ENCODE assay signal across 15 cellular contexts in genomic region chr7:29434405-29434804, GRCh38.
"Had no signal": no experiment of that assay in that cellular context is flagged by ENCODE, and none has a peak within 500 bp of the region (broad histone marks: within the 10 kb centered on the region; RNA-seq: fewer than 3 reads in every experiment).

No MANE protein-coding gene starts in this region.

- H2AFZ ChIP-seq: neural progenitor cell had no signal

- H3K36me3 ChIP-seq: lower lobe of right lung, neural progenitor cell, prostate gland, right atrium auricular region, stomach, vagina had no signal

- H3K9me3 ChIP-seq: lower lobe of right lung, prostate gland, right atrium auricular region, stomach, vagina had no signal

- H3K9ac ChIP-seq: neural progenitor cell had no signal

- H3K4me2 ChIP-seq: neural progenitor cell had no signal

- DNase-seq: activated CD4-positive, alpha-beta T cell treated with anti-CD3 and anti-CD28 coated beads, Interleukin-2, amount 10 ng/mL, durations not matched to agents 7 days and 5 days; activated CD8-positive, alpha-beta T cell treated with anti-CD3 and anti-CD28 coated beads, Interleukin-2, amount 10 ng/mL, durations not matched to agents 7 days and 5 days; activated naive CD4-positive, alpha-beta T cell treated with anti-CD3 and anti-CD28 coated beads, Interleukin-2, amount 50 U/mL, for 16 hours; activated T-cell treated with anti-CD3 and anti-CD28 coated beads, Interleukin-2, amount 50 U/mL, for 4 hours; aorta; effector CD4-positive, alpha-beta T cell; lower lobe of right lung; stomach; trophoblast cell had no signal

- H3K27ac ChIP-seq: lower lobe of right lung, neural progenitor cell, prostate gland, right atrium auricular region, stomach, vagina had no signal

- H3K4me3 ChIP-seq: lower lobe of right lung, neural progenitor cell, prostate gland, right atrium auricular region, stomach, vagina had no signal

- H3K4me1 ChIP-seq: lower lobe of right lung, neural progenitor cell, prostate gland, right atrium auricular region, stomach, vagina had no signal

- FAIRE-seq: bronchial epithelial cell had no signal

- H3K27me3 ChIP-seq: right atrium auricular region, stomach, vagina had no signal

- ATAC-seq: activated CD8-positive, alpha-beta T cell treated with anti-CD3 and anti-CD28 coated beads, Interleukin-2, amount 10 ng/mL, durations not matched to agents 7 days and 5 days; activated T-cell treated with anti-CD3 and anti-CD28 coated beads, Interleukin-2, amount 50 U/mL, for 4 hours; esophagus mucosa; lower lobe of right lung had no signal
